9 cellular contexts compared by ENCODE assay signal in genomic region chr16:87344931-87345631, GRCh38. TPM values are rescaled to one million over a fixed set of nuclear protein-coding genes. Genes with fewer than 3 reads are reported as not detected.
A peak's percentile ranks its signal among the peaks of the same experiment; 100 is the strongest.
DNase-seq lines count a peak whose midpoint lies in the region; ATAC-seq and TF ChIP-seq lines count a peak whose summit lies in the region.
"Had no signal": no experiment of that assay in that cellular context is flagged by ENCODE, and none has a peak within 500 bp of the region (broad histone marks: within the 10 kb centered on the region; RNA-seq: fewer than 3 reads in every experiment).

No MANE protein-coding gene starts in this region.

- TF ChIP-seq CTCF in foreskin keratinocyte (conservative IDR thresholded peaks at IDR 0.05): no peak
- TF ChIP-seq CTCF in mammary epithelial cell (conservative IDR thresholded peaks at IDR 0.05 in 1 of 2, IDR thresholded peaks at IDR 0.05 in 1 of 2; ENCODE audit: extremely low read depth in 1 of 2, insufficient read depth in 1 of 2, low read depth in 1 of 2, low read length in 2 of 2): no peak

- peak; percentile 5 for DNase-seq in activated CD8-positive, alpha-beta memory T cell treated with anti-CD3 and anti-CD28 coated beads, Interleukin-2, amount 50 U/mL, for 24 hours (ENCODE audit: extremely low read depth)
- DNase-seq in foreskin keratinocyte: no peak
- peak in 2 of 3 experiments; percentile 27 to 50 for DNase-seq in stimulated activated CD4-positive, alpha-beta T cell treated with anti-CD3 and anti-CD28 coated beads, TNF-alpha, amount 100 ng/mL, for 4 hours (ENCODE audit: low read depth in 3 of 3)
- DNase-seq in DMS53 treated with DMSO at 0.1 percent for 48 hours (lab: John Stamatoyannopoulos, UW; ENCODE audit: unreplicated experiment): no peak
- DNase-seq in mammary epithelial cell: no peak
- no peak for DNase-seq in RKO (ENCODE audit: low spot score)
- DNase-seq: posterior cingulate gyrus had no signal

- BruUV-seq in mammary epithelial cell (replicated peaks; lab: Mats Ljungman, UMichigan): no TSS peak

- H3K4me2 ChIP-seq in mammary epithelial cell (ENCODE audit: insufficient read depth, low read depth, low read length): no peak overlapping the region

- intact Hi-C loops in mammary epithelial cell (cut with micrococcal nuclease): no loop called here

- dilution Hi-C loops in mammary epithelial cell (cut with HindIII; ENCODE audit: low sequenced_read_pairs): no loop called here

- no peak overlapping the region for H3K9ac ChIP-seq in mammary epithelial cell (ENCODE audit: insufficient read depth, low read length)

- no peak overlapping the region for H3K27ac ChIP-seq in foreskin keratinocyte
- H3K27ac ChIP-seq in mammary epithelial cell (ENCODE audit: insufficient read depth, low read depth, low read length): no peak overlapping the region

- H3K9me3 ChIP-seq in mammary epithelial cell (replicated peaks; ENCODE audit: insufficient read depth, low read length): no peaks in the 10 kb centered on the region

- WGBS in mammary epithelial cell (ENCODE audit: low coverage, missing lambda C conversion rate): 79% methylated on average over 13 of the region's 17 CpGs

- no peak overlapping the region for H3K4me3 ChIP-seq in mammary epithelial cell (replicated peaks in 1 of 3; ENCODE audit: insufficient read depth in 1 of 3, low read depth in 2 of 3, low read length in 3 of 3)

- in situ Hi-C loops in mammary epithelial cell (cut with MboI; ENCODE audit: low sequenced_read_pairs in 2 of 2): no loop called here

- no peak overlapping the region for H2AFZ ChIP-seq in mammary epithelial cell (ENCODE audit: low read depth, low read length)

- no peaks in the 10 kb centered on the region for H4K20me1 ChIP-seq in mammary epithelial cell (ENCODE audit: insufficient read depth, low read length)

- ATAC-seq in HG03521 (IDR thresholded peaks at IDR 0.05; ENCODE audit: unreplicated experiment): peak; percentile 45
- peak; percentile 58 for ATAC-seq in foreskin keratinocyte
- no peak for ATAC-seq in HG03565 (IDR thresholded peaks at IDR 0.05; ENCODE audit: unreplicated experiment)

- CTCF ChIA-PET in mammary epithelial cell (lab: Charles Lee; ENCODE audit: low non-redundant PET): no interaction called here

- H3K4me1 ChIP-seq in foreskin keratinocyte (no peaks in the 10 kb centered on the region), mammary epithelial cell (ENCODE audit: insufficient read depth, low read length) (no peaks in the 10 kb centered on the region)

- H3K79me2 ChIP-seq in mammary epithelial cell (ENCODE audit: insufficient read depth, low read length): peaks cover 22% of the 10 kb centered on the region

- H3K27me3 ChIP-seq in foreskin keratinocyte: no peaks in the 10 kb centered on the region
- no peaks in the 10 kb centered on the region for H3K27me3 ChIP-seq in mammary epithelial cell (ENCODE audit: insufficient read depth, low read length)

- H3K36me3 ChIP-seq in mammary epithelial cell (ENCODE audit: insufficient read depth, low read length): peaks cover 15% of the 10 kb centered on the region

RNA-seq across cellular contexts. Expression of gene C16orf95, which starts 27.9 kb away (rescaled TPM):
- total RNA-seq in foreskin keratinocyte: 4.7 and 5.7 TPM in 2 replicates
- 5.3 and 8.2 TPM in 2 replicates for polyA plus RNA-seq in foreskin keratinocyte
- 1 to 10 TPM; 3.5 to 5.9 TPM for total RNA-seq in mammary epithelial cell
- polyA plus RNA-seq in mammary epithelial cell: 3.9 TPM
- polyA minus RNA-seq in mammary epithelial cell: not detected

RNA-seq across cellular contexts. Expression of gene FBXO31, which starts 38.5 kb away (rescaled TPM):
- 17.5 and 18.1 TPM in 2 replicates for total RNA-seq in foreskin keratinocyte
- polyA plus RNA-seq in foreskin keratinocyte: 10.2 and 12.8 TPM in 2 replicates
- 10 to 100 TPM; 31.2 to 36.1 TPM for total RNA-seq in mammary epithelial cell
- polyA plus RNA-seq in mammary epithelial cell: 14.5 TPM
- polyA minus RNA-seq in mammary epithelial cell: 25.3 TPM

RNA-seq across cellular contexts. Expression of gene MAP1LC3B, which starts 47.1 kb away (rescaled TPM):
- total RNA-seq in foreskin keratinocyte (38.5 and 44.2 TPM in 2 replicates), mammary epithelial cell (100 to 1,000 TPM in 1 of 2 donors, 10 to 100 TPM in 1; 78.5 to 104 TPM)
- polyA plus RNA-seq in foreskin keratinocyte (47.0 and 51.8 TPM in 2 replicates), mammary epithelial cell (17.9 TPM)
- 48.4 TPM for polyA minus RNA-seq in mammary epithelial cell

Comparison
In these comparisons a context has a peak if more than half of its experiments do, and no peak if none do; other contexts are left out.
1. DNase-seq: peak in activated CD8-positive, alpha-beta memory T cell treated with anti-CD3 and anti-CD28 coated beads, Interleukin-2, amount 50 U/mL, for 24 hours (single experiment) and stimulated activated CD4-positive, alpha-beta T cell treated with anti-CD3 and anti-CD28 coated beads, TNF-alpha, amount 100 ng/mL, for 4 hours (2 of 3); none in foreskin keratinocyte (0 of 2), DMS53 treated with DMSO at 0.1 percent for 48 hours (single experiment), mammary epithelial cell (single experiment) and RKO (single experiment).